32 cellular contexts compared by ENCODE assay signal in the genomic region with DNA sequence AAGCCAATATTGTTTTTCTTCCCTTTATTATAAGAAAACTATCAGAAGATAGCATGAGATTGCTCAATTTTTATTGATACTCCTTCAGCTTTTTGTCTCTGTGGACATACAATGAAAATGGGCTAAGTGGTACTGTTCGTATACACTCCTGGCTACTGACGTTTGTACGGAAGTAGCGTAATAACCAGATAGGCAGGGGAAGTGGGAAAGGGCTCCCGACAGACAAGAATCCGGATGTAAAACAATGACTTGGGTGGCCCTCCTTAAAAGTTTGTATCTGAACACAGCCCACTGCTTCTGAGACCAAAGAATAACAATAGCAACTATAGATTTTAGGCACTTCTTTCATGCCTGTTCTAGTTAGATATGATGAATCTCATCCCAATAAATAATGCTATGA.
"Had no signal": no experiment of that assay in that cellular context is flagged by ENCODE, and none has a peak within 500 bp of the region (broad histone marks: within the 10 kb centered on the region; RNA-seq: fewer than 3 reads in every experiment).

No MANE protein-coding gene starts in this region.

- H3K27ac ChIP-seq: adrenal gland, ascending aorta, body of pancreas, brain microvascular endothelial cell, breast epithelium, cardiac muscle cell had no signal

- H3K27me3 ChIP-seq: adrenal gland, ascending aorta, body of pancreas, brain microvascular endothelial cell, breast epithelium, cardiac muscle cell had no signal

- H3K36me3 ChIP-seq: adrenal gland, ascending aorta, brain microvascular endothelial cell, breast epithelium, cardiac muscle cell had no signal

- FAIRE-seq: astrocyte, bronchial epithelial cell had no signal

- H3K4me1 ChIP-seq: adrenal gland, ascending aorta, body of pancreas, breast epithelium had no signal

- H3K4me3 ChIP-seq: adrenal gland, ascending aorta, body of pancreas, breast epithelium, cardiac muscle cell had no signal

- H3K9me3 ChIP-seq: adrenal gland, body of pancreas had no signal

- DNase-seq: activated effector memory CD4-positive, alpha-beta T cell treated with anti-CD3 and anti-CD28 coated beads, Interleukin-2, amount 50 U/mL, for 16 hours; activated effector memory CD4-positive, alpha-beta T cell treated with Interleukin-2 at 50 U/mL for 16 hours; activated gamma-delta T cell; activated gamma-delta T cell treated with Interleukin-2 at 50 U/mL for 16 hours; activated naive CD4-positive, alpha-beta T cell; activated naive CD4-positive, alpha-beta T cell treated with anti-CD3 and anti-CD28 coated beads for 36 hours; activated naive CD4-positive, alpha-beta T cell treated with anti-CD3 and anti-CD28 coated beads, Interleukin-2, amount 10 ng/mL, durations not matched to agents 7 days and 5 days; activated naive CD4-positive, alpha-beta T cell treated with anti-CD3 and anti-CD28 coated beads, Interleukin-2, amount 50 U/mL, for 16 hours; activated naive CD4-positive, alpha-beta T cell treated with Interleukin-2 at 50 U/mL for 16 hours; activated naive CD8-positive, alpha-beta T cell treated with anti-CD3 and anti-CD28 coated beads for 36 hours; activated naive CD8-positive, alpha-beta T cell treated with anti-CD3 and anti-CD28 coated beads, Interleukin-2, amount 10 ng/mL, durations not matched to agents 7 days and 5 days; activated naive CD8-positive, alpha-beta T cell treated with anti-CD3 and anti-CD28 coated beads, Interleukin-2, amount 50 U/mL, for 24 hours; activated T-cell treated with anti-CD3 and anti-CD28 coated beads for 4 hours; activated T-cell treated with anti-CD3 and anti-CD28 coated beads, Interleukin-2, amount 50 U/mL, for 1 hour; activated T-cell treated with anti-CD3 and anti-CD28 coated beads, Interleukin-2, amount 50 U/mL, for 24 hours; activated T-cell treated with anti-CD3 and anti-CD28 coated beads, Interleukin-2, amount 50 U/mL, for 4 hours; activated T-cell treated with anti-CD3 and anti-CD28 coated beads, Interleukin-2, amount 50 U/mL, for 48 hours; activated T-cell treated with anti-CD3 and anti-CD28 coated beads, Interleukin-2, amount 50 U/mL, for 72 hours; adrenal gland; amniotic stem cell; amygdala; anterior cingulate cortex; aorta; body of pancreas; brain microvascular endothelial cell; caudate nucleus; cerebellar nuclear complex had no signal
